ENCODE assay signal across 1 cellular context in the genomic region with DNA sequence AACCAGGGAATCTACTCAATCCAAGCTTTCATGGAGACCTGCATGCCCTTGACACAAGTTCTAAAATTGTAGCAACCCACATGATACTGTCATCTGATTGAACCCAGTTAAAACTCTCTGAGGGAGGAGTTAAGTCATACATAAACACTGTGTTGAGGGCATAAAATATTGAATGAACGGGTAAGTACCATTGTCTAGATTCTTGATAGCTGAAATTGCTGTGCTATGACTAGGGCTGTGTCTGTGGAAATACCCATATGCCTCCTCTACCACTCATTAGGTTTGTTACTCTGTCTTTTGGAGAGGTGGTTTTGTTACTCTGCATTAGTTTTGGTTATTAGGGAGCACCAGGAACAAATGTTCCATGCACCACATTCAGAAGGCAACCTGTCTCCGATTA.
TF ChIP-seq lines count a peak whose summit lies in the region.

No MANE protein-coding gene starts in this region.

TF ChIP-seq in GM12878, 131 proteins besides CTCF, POLR2A, EP300 and RAD21:
- TF ChIP-seq MTA2 (IDR thresholded peaks at IDR 0.05; ENCODE audit: low read depth) = no peak
- TF ChIP-seq, protein P1, sequence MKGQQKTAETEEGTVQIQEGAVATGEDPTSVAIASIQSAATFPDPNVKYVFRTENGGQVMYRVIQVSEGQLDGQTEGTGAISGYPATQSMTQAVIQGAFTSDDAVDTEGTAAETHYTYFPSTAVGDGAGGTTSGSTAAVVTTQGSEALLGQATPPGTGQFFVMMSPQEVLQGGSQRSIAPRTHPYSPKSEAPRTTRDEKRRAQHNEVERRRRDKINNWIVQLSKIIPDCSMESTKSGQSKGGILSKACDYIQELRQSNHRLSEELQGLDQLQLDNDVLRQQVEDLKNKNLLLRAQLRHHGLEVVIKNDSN (IDR thresholded peaks at IDR 0.05; ENCODE audit: borderline replicate concordance, extremely low read length, insufficient read depth, low read depth, low read length) = no peak
- TF ChIP-seq PAX8 (IDR thresholded peaks at IDR 0.05) = no peak
- TF ChIP-seq RAD51 (IDR thresholded peaks at IDR 0.05) = peak; percentile 35; the same call in 1 of the 2 replicates
